26 cellular contexts compared by ENCODE assay signal in genomic region chr18:23272498-23273232, GRCh38.
"Had no signal": no experiment of that assay in that cellular context is flagged by ENCODE, and none has a peak within 500 bp of the region (broad histone marks: within the 10 kb centered on the region; RNA-seq: fewer than 3 reads in every experiment).

No MANE protein-coding gene starts in this region.

- H3K4me2 ChIP-seq: KMS-11 had no signal

- DNase-seq: activated CD4-positive, alpha-beta T cell treated with anti-CD3 and anti-CD28 coated beads for 48 hours; activated CD4-positive, alpha-beta T cell treated with anti-CD3 and anti-CD28 coated beads, Interleukin-2, amount 50 U/mL, for 4 hours; activated CD4-positive, CD25-positive, alpha-beta regulatory T cell treated with anti-CD3 and anti-CD28 coated beads, Interleukin-2, amount 50 U/mL, for 72 hours; activated CD8-positive, alpha-beta memory T cell treated with anti-CD3 and anti-CD28 coated beads, Interleukin-2, amount 50 U/mL, for 48 hours; activated CD8-positive, alpha-beta T cell treated with anti-CD3 and anti-CD28 coated beads, Interleukin-2, amount 10 ng/mL, durations not matched to agents 7 days and 5 days; activated gamma-delta T cell; activated naive CD4-positive, alpha-beta T cell treated with anti-CD3 and anti-CD28 coated beads, Interleukin-2, amount 10 ng/mL, durations not matched to agents 7 days and 5 days; activated naive CD8-positive, alpha-beta T cell treated with anti-CD3 and anti-CD28 coated beads for 36 hours; activated T-cell treated with anti-CD3 and anti-CD28 coated beads, Interleukin-2, amount 50 U/mL, for 1 hour; brain microvascular endothelial cell; MV-4-11; NCI-H1092 treated with DMSO at 0.1 percent for 48 hours; NCI-H1436; NCI-H187; NCI-H2081 treated with DMSO at 0.1 percent for 48 hours; NCI-H446; NCI-H524; Right ventricle myocardium superior; SW 1271 had no signal

- H3K4me3 Mint-ChIP-seq: activated CD8-positive, alpha-beta T cell treated with anti-CD3 and anti-CD28 coated beads, Interleukin-2, amount 10 ng/mL, durations not matched to agents 7 days and 5 days; activated naive CD4-positive, alpha-beta T cell treated with anti-CD3 and anti-CD28 coated beads, Interleukin-2, amount 10 ng/mL, durations not matched to agents 7 days and 5 days; activated naive CD8-positive, alpha-beta T cell treated with anti-CD3 and anti-CD28 coated beads for 36 hours; T-helper 2 cell treated with Interferon-gamma antibody and Interleukin-4, amounts not matched to agents 5 μg/mL and 100 μg/mL, for 36 hours had no signal

- H3K27ac ChIP-seq: brain microvascular endothelial cell, cardiac muscle cell, KMS-11, RWPE1, SJSA1 had no signal

- H3K27me3 Mint-ChIP-seq: activated naive CD4-positive, alpha-beta T cell treated with anti-CD3 and anti-CD28 coated beads, Interleukin-2, amount 10 ng/mL, durations not matched to agents 7 days and 5 days; activated naive CD8-positive, alpha-beta T cell treated with anti-CD3 and anti-CD28 coated beads for 36 hours had no signal

- H3K36me3 ChIP-seq: brain microvascular endothelial cell, cardiac muscle cell, SJSA1 had no signal

- H3K27ac Mint-ChIP-seq: activated CD8-positive, alpha-beta T cell treated with anti-CD3 and anti-CD28 coated beads, Interleukin-2, amount 10 ng/mL, durations not matched to agents 7 days and 5 days; activated naive CD4-positive, alpha-beta T cell treated with anti-CD3 and anti-CD28 coated beads, Interleukin-2, amount 10 ng/mL, durations not matched to agents 7 days and 5 days; activated naive CD8-positive, alpha-beta T cell treated with anti-CD3 and anti-CD28 coated beads for 36 hours; T-helper 2 cell treated with Interferon-gamma antibody and Interleukin-4, amounts not matched to agents 5 μg/mL and 100 μg/mL, for 36 hours had no signal

- H3K27me3 ChIP-seq: brain microvascular endothelial cell, cardiac muscle cell, SJSA1 had no signal

- ATAC-seq: activated CD8-positive, alpha-beta T cell treated with anti-CD3 and anti-CD28 coated beads, Interleukin-2, amount 10 ng/mL, durations not matched to agents 7 days and 5 days; SK-N-SH treated with all-trans-retinoic acid at 6 μM for 48 hours had no signal

- H3K9ac ChIP-seq: KMS-11 had no signal

- H3K9me3 ChIP-seq: SJSA1 had no signal

- FAIRE-seq: colon had no signal

- H3K4me3 ChIP-seq: cardiac muscle cell, SJSA1 had no signal
